ENCODE assay signal across 12 cellular contexts in the genomic region with DNA sequence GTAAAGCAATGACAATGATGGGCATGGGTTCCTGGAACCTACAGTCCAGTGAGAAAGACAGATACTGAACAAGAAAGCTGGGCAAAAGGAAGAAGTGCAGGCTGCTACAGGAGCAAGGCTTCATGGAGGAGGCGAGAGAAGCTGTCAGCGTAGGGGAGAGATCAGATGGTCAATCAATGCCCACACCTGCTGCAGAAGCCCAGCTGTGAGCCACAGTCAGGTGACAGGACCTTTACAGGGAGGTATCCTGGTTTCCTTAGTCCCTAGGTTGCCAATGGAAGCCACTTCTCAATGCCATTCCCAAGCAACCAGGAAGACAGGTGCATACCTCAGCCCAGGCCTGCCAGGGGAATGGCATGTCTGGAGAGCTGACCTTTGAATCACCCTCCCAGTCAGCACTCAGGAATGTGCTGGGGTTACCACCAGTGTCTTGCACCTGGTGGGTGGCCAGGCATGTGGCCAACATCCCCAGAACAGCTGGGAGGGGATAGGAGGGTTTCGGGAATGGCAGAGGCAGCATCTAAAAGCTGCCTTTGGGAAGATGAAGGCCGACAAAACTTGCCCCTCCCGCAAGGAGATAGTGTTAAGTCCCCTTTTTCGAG.
DNase-seq lines count a peak whose midpoint lies in the region; ATAC-seq and TF ChIP-seq lines count a peak whose summit lies in the region.
"Had no signal": no experiment of that assay in that cellular context is flagged by ENCODE, and none has a peak within 500 bp of the region (broad histone marks: within the 10 kb centered on the region; RNA-seq: fewer than 3 reads in every experiment).

No MANE protein-coding gene starts in this region.

- peak overlapping the region; percentile 39 for H3K27ac Mint-ChIP-seq in Calu3 (ENCODE audit: unreplicated experiment)
- no peak overlapping the region for H3K27ac Mint-ChIP-seq in T-cell
- no peak overlapping the region for H3K27ac Mint-ChIP-seq in activated T-cell treated with anti-CD3 and anti-CD28 coated beads, Interleukin-2, amount 50 U/mL, for 72 hours

- POLR2A ChIA-PET in T-cell (lab: Charles Lee): no interaction called here

- BruUV-seq in Calu3 (replicated peaks; lab: Mats Ljungman, UMichigan): no TSS peak

- intact Hi-C loops in Calu3 (cut with micrococcal nuclease; ENCODE audit: unreplicated experiment): no loop called here
- intact Hi-C loops in cardiac septum (cut with DNase I): no loop called here

- CTCF ChIA-PET in Calu3 (lab: Charles Lee) (interaction anchor here (0.6 to 1.7 kb wide), 5 partner anchors 9 to 246 kb away, joined by 3 to 5 read pairs (median 3); no protein-coding TSS in a partner anchor), T-cell (lab: Charles Lee) (no interaction called here)

- ATAC-seq in T-cell (replicated peaks in 1 of 4): no peak
- no peak for ATAC-seq in activated T-cell treated with anti-CD3 and anti-CD28 coated beads, Interleukin-2, amount 50 U/mL, for 72 hours (replicated peaks in 1 of 2)

- H3K27me3 Mint-ChIP-seq in Calu3 (ENCODE audit: unreplicated experiment) (no peaks in the 10 kb centered on the region), T-cell (no peaks in the 10 kb centered on the region)
- no peaks in the 10 kb centered on the region for H3K27me3 Mint-ChIP-seq in activated T-cell treated with anti-CD3 and anti-CD28 coated beads, Interleukin-2, amount 50 U/mL, for 72 hours (ENCODE audit: low read depth)
- H3K27me3 Mint-ChIP-seq: progenitor cell of endocrine pancreas had no signal

- no peaks in the 10 kb centered on the region for H3K36me3 Mint-ChIP-seq in Calu3 (ENCODE audit: insufficient read depth, unreplicated experiment)
- H3K36me3 Mint-ChIP-seq in T-cell: no peaks in the 10 kb centered on the region
- H3K36me3 Mint-ChIP-seq in activated T-cell treated with anti-CD3 and anti-CD28 coated beads, Interleukin-2, amount 50 U/mL, for 72 hours (ENCODE audit: insufficient read depth in 2 of 2): no peaks in the 10 kb centered on the region

- H3K4me3 ChIP-seq in choroid plexus epithelial cell (ENCODE audit: low read depth, low read length): no peak overlapping the region

- H3K4me1 Mint-ChIP-seq in Calu3 (ENCODE audit: low read depth, unreplicated experiment) (peaks cover 42% of the 10 kb centered on the region), T-cell (no peaks in the 10 kb centered on the region)
- no peaks in the 10 kb centered on the region for H3K4me1 Mint-ChIP-seq in activated T-cell treated with anti-CD3 and anti-CD28 coated beads, Interleukin-2, amount 50 U/mL, for 72 hours (ENCODE audit: low read depth)

- H3K9me3 Mint-ChIP-seq in Calu3 (ENCODE audit: low read depth, unreplicated experiment): no peaks in the 10 kb centered on the region
- no peaks in the 10 kb centered on the region for H3K9me3 Mint-ChIP-seq in T-cell
- H3K9me3 Mint-ChIP-seq in activated T-cell treated with anti-CD3 and anti-CD28 coated beads, Interleukin-2, amount 50 U/mL, for 72 hours: no peaks in the 10 kb centered on the region

- DNase-seq in Calu3 (peak; percentile 85), LoVo (ENCODE audit: low spot score) (peak; percentile 55), choroid plexus epithelial cell (ENCODE audit: low read depth) (peak; percentile 39), myocyte (ENCODE audit: low read depth) (peak; percentile 99), T-cell (no peak), cerebellar cortex (ENCODE audit: low spot score) (no peak), cardiac septum (ENCODE audit: low spot score) (no peak)
- no peak for DNase-seq in activated T-cell treated with anti-CD3 and anti-CD28 coated beads, Interleukin-2, amount 50 U/mL, for 72 hours
- DNase-seq: activated effector memory CD4-positive, alpha-beta T cell treated with Interleukin-2 at 50 U/mL for 16 hours; C1 segment of cervical spinal cord; Karpas-422 had no signal

- TF ChIP-seq CTCF in Calu3 (IDR thresholded peaks at IDR 0.05; ENCODE audit: unreplicated experiment) (no peak), choroid plexus epithelial cell (conservative IDR thresholded peaks at IDR 0.05; ENCODE audit: low read depth, low read length) (no peak)

- H3K4me3 Mint-ChIP-seq in Calu3 (ENCODE audit: low read depth, unreplicated experiment) (no peak overlapping the region), T-cell (no peak overlapping the region)
- H3K4me3 Mint-ChIP-seq in activated T-cell treated with anti-CD3 and anti-CD28 coated beads, Interleukin-2, amount 50 U/mL, for 72 hours: no peak overlapping the region

Comparison
In these comparisons a context has a peak if more than half of its experiments do, and no peak if none do; other contexts are left out.
1. DNase-seq: peak in Calu3 (single experiment), LoVo (single experiment), choroid plexus epithelial cell (single experiment) and myocyte (single experiment); none in T-cell (0 of 34), activated T-cell treated with anti-CD3 and anti-CD28 coated beads, Interleukin-2, amount 50 U/mL, for 72 hours (0 of 2), cerebellar cortex (single experiment) and cardiac septum (single experiment).